Comparison of ENCODE assay signal across 8 cellular contexts in genomic region chr1:156106624-156107488, GRCh38. TPM values are rescaled to one million over a fixed set of nuclear protein-coding genes. Genes with fewer than 3 reads are reported as not detected.
DNase-seq lines count a peak whose midpoint lies in the region; ATAC-seq, FAIRE-seq and TF ChIP-seq lines count a peak whose summit lies in the region.

No MANE protein-coding gene starts in this region.

- intact Hi-C loops in ascending aorta (cut with DNase I) (loop anchor here (1.0 kb wide), 1 partner anchor 7 kb away; the partner anchor contains the start of gene LMNA), stomach (cut with DNase I; ENCODE audit: low total_unique reads) (no loop called here)

- no peaks in the 10 kb centered on the region for H3K9me1 ChIP-seq in keratinocyte (ENCODE audit: control insufficient read depth, extremely low read depth, insufficient read depth, low read length)

- DNase-seq in COLO668 (lab: John Stamatoyannopoulos, UW; ENCODE audit: unreplicated experiment) (peak; percentile 46), ascending aorta (ENCODE audit: low spot score in 2 of 2) (peak in 1 of 2 donors; percentile 80), keratinocyte (ENCODE audit: low read depth, low spot score) (no peak), stomach (no peak), SW 1271 (lab: John Stamatoyannopoulos, UW) (no peak)

- H2AFZ ChIP-seq in keratinocyte (ENCODE audit: control insufficient read depth, low read length): peak overlapping the region; percentile 78

- ATAC-seq in HG03558 (IDR thresholded peaks at IDR 0.05; ENCODE audit: extremely low read depth, unreplicated experiment) (peak; percentile 18), GM21360 (IDR thresholded peaks at IDR 0.05; ENCODE audit: unreplicated experiment) (no peak), HG03342 (IDR thresholded peaks at IDR 0.05; ENCODE audit: unreplicated experiment) (no peak)

- H3K9me3 ChIP-seq in ascending aorta (no peaks in the 10 kb centered on the region), keratinocyte (ENCODE audit: control insufficient read depth, low read depth, low read length) (no peaks in the 10 kb centered on the region), stomach (no peaks in the 10 kb centered on the region)

- TF ChIP-seq CTCF in ascending aorta (IDR thresholded peaks at IDR 0.05): no peak
- TF ChIP-seq CTCF in keratinocyte (optimal IDR thresholded peaks at IDR 0.05 in 1 of 3, IDR thresholded peaks at IDR 0.05 in 1 of 3, conservative IDR thresholded peaks at IDR 0.05 in 1 of 3; ENCODE audit: extremely low read depth in 1 of 3, insufficient read depth in 2 of 3, low read length in 3 of 3): no peak
- no peak for TF ChIP-seq CTCF in stomach (IDR thresholded peaks at IDR 0.05)

- peaks cover 38 to 53% of the 10 kb centered on the region in 2 donors for H3K4me1 ChIP-seq in ascending aorta
- H3K4me1 ChIP-seq in keratinocyte (ENCODE audit: control insufficient read depth, extremely low read depth, insufficient read depth, low read length): peaks cover 50% of the 10 kb centered on the region
- H3K4me1 ChIP-seq in stomach: peaks cover 40 to 71% (median 56%) of the 10 kb centered on the region in 4 donors

- peak overlapping the region; percentile 39 to 57 for H3K4me3 ChIP-seq in ascending aorta
- no peak overlapping the region for H3K4me3 ChIP-seq in keratinocyte (ENCODE audit: control insufficient read depth in 2 of 3, extremely low read depth in 1 of 3, insufficient read depth in 2 of 3, low read depth in 1 of 3, low read length in 3 of 3)
- H3K4me3 ChIP-seq in stomach: peak overlapping the region; percentile 26 to 44 (median 38)

- no peaks in the 10 kb centered on the region for H3K36me3 ChIP-seq in ascending aorta
- H3K36me3 ChIP-seq in keratinocyte (ENCODE audit: control insufficient read depth in 2 of 2, extremely low read depth in 1 of 2, insufficient read depth in 2 of 2, low read length in 2 of 2): no peaks in the 10 kb centered on the region
- H3K36me3 ChIP-seq in stomach: no peaks in the 10 kb centered on the region

- H3K27ac ChIP-seq in ascending aorta: peak overlapping the region; percentile 95 to 96
- peak overlapping the region; percentile 93 for H3K27ac ChIP-seq in keratinocyte (ENCODE audit: control insufficient read depth, insufficient read depth, low read length)
- H3K27ac ChIP-seq in stomach: peak overlapping the region; percentile 90 to 96 (median 94)

- WGBS in stomach, 5 donors: 28 to 44% (median 38%) methylated on average over 10 to 14 of the region's 14 CpGs

- TF ChIP-seq EP300 in stomach (IDR thresholded peaks at IDR 0.05): no peak

- peak overlapping the region; percentile 58 for H3K4me2 ChIP-seq in keratinocyte (ENCODE audit: control insufficient read depth, extremely low read depth, insufficient read depth, low read depth, low read length)

- no peaks in the 10 kb centered on the region for H4K20me1 ChIP-seq in keratinocyte (ENCODE audit: control insufficient read depth, extremely low read depth, insufficient read depth, low read length)

- dilution Hi-C loops in keratinocyte (cut with MboI; ENCODE audit: extremely low pct_ligation_motif_present, low sequenced_read_pairs): no loop called here

- no peak for TF ChIP-seq POLR2A in stomach (IDR thresholded peaks at IDR 0.05)

- H3K27me3 ChIP-seq in ascending aorta (no peaks in the 10 kb centered on the region), keratinocyte (ENCODE audit: control insufficient read depth, extremely low read depth, insufficient read depth, low read length) (no peaks in the 10 kb centered on the region), stomach (no peaks in the 10 kb centered on the region)

- H3K79me2 ChIP-seq in keratinocyte (ENCODE audit: control insufficient read depth, insufficient read depth, low read length): peaks cover 2% of the 10 kb centered on the region

- peak overlapping the region; percentile 78 for H3K9ac ChIP-seq in keratinocyte (ENCODE audit: control insufficient read depth, extremely low read depth, insufficient read depth, low read length)

- FAIRE-seq in keratinocyte (lab: Jason Lieb, UNC): no peak

RNA-seq across cellular contexts. Expression of gene LMNA, which starts 7.7 kb away (rescaled TPM):
- total RNA-seq in ascending aorta (783 TPM), stomach (100 to 1,000 TPM in 4 of 5 donors, 10 to 100 TPM in 1; 53.1 to 630 (median 318) TPM)
- polyA plus RNA-seq in keratinocyte (368 to 551 TPM (median 444 TPM) in 3 replicates), stomach (100 to 1,000 TPM; 108 to 201 (median 132) TPM)
- 222 TPM for polyA plus RNA-seq in keratinocyte (2011; ENCODE audit: low read depth)
- 159 and 403 TPM in 2 replicates for polyA plus RNA-seq in keratinocyte (2011; cell fraction: cytosol; rRNA removed)
- polyA plus RNA-seq in keratinocyte (2011; cell fraction: nucleus; rRNA removed): 626 and 729 TPM in 2 replicates
- polyA plus RNA-seq in keratinocyte (2012; ENCODE audit: low replicate concordance): 224 and 699 TPM in 2 replicates
- polyA minus RNA-seq in keratinocyte: 328 to 615 TPM (median 504 TPM) in 3 replicates
- polyA minus RNA-seq in keratinocyte (2011; cell fraction: cytosol; rRNA and poly(A)+ RNA removed): 757 TPM
- 433 and 457 TPM in 2 replicates for polyA minus RNA-seq in keratinocyte (2011; cell fraction: nucleus; rRNA and poly(A)+ RNA removed)

RNA-seq across cellular contexts. Expression of gene MEX3A, which starts 24.6 kb away (rescaled TPM):
- total RNA-seq in ascending aorta: 1.3 TPM
- 1.1 to 2.0 TPM (median 1.5 TPM) in 3 replicates for polyA plus RNA-seq in keratinocyte
- 0.75 TPM for polyA plus RNA-seq in keratinocyte (2011; ENCODE audit: low read depth)
- polyA plus RNA-seq in keratinocyte (2011; cell fraction: cytosol; rRNA removed): 0.83 and 1.5 TPM in 2 replicates
- polyA plus RNA-seq in keratinocyte (2011; cell fraction: nucleus; rRNA removed): 2.9 and 4.1 TPM in 2 replicates
- 1.1 and 2.1 TPM in 2 replicates for polyA plus RNA-seq in keratinocyte (2012; ENCODE audit: low replicate concordance)
- polyA minus RNA-seq in keratinocyte: 1.1 to 4.3 TPM (median 1.7 TPM) in 3 replicates
- 0.96 TPM for polyA minus RNA-seq in keratinocyte (2011; cell fraction: cytosol; rRNA and poly(A)+ RNA removed)
- 2.6 and 3.1 TPM in 2 replicates for polyA minus RNA-seq in keratinocyte (2011; cell fraction: nucleus; rRNA and poly(A)+ RNA removed)
- total RNA-seq in stomach: 10 to 100 TPM in 1 of 5 donors, 1 to 10 TPM in 2, not detected in 2; 1.5 to 11.0 (median 1.6) TPM
- polyA plus RNA-seq in stomach: 1 to 10 TPM in 1 of 3 donors, under 1 TPM in 1, not detected in 1; 0.25 to 1.1 TPM

RNA-seq across cellular contexts. Expression of gene RAB25, which starts 45.9 kb away (rescaled TPM):
- total RNA-seq in ascending aorta: not detected
- 93.4 to 159 TPM (median 106 TPM) in 3 replicates for polyA plus RNA-seq in keratinocyte
- 155 TPM for polyA plus RNA-seq in keratinocyte (2011; ENCODE audit: low read depth)
- 168 and 189 TPM in 2 replicates for polyA plus RNA-seq in keratinocyte (2011; cell fraction: cytosol; rRNA removed)
- 94.5 and 106 TPM in 2 replicates for polyA plus RNA-seq in keratinocyte (2011; cell fraction: nucleus; rRNA removed)
- polyA plus RNA-seq in keratinocyte (2012; ENCODE audit: low replicate concordance): 85.5 and 278 TPM in 2 replicates
- 118 to 203 TPM (median 128 TPM) in 3 replicates for polyA minus RNA-seq in keratinocyte
- polyA minus RNA-seq in keratinocyte (2011; cell fraction: cytosol; rRNA and poly(A)+ RNA removed): 96.3 TPM
- polyA minus RNA-seq in keratinocyte (2011; cell fraction: nucleus; rRNA and poly(A)+ RNA removed): 26.8 and 30.1 TPM in 2 replicates
- total RNA-seq in stomach: 100 to 1,000 TPM in 3 of 5 donors, 10 to 100 TPM in 2; 36.7 to 249 (median 216) TPM
- 100 to 1,000 TPM; 126 to 267 (median 168) TPM for polyA plus RNA-seq in stomach

RNA-seq across cellular contexts. Expression of gene SEMA4A, which starts 46.5 kb away (rescaled TPM):
- total RNA-seq in ascending aorta (0.64 TPM), stomach (10 to 100 TPM in 2 of 5 donors, 1 to 10 TPM in 3; 2.6 to 23.3 (median 8.5) TPM)
- polyA plus RNA-seq in keratinocyte (5.7 to 11.0 TPM (median 7.9 TPM) in 3 replicates), stomach (10 to 100 TPM in 1 of 3 donors, 1 to 10 TPM in 2; 4.1 to 13.9 (median 4.7) TPM)
- 2.6 TPM for polyA plus RNA-seq in keratinocyte (2011; ENCODE audit: low read depth)
- polyA plus RNA-seq in keratinocyte (2011; cell fraction: cytosol; rRNA removed): 6.8 and 8.9 TPM in 2 replicates
- 8.0 and 11.0 TPM in 2 replicates for polyA plus RNA-seq in keratinocyte (2011; cell fraction: nucleus; rRNA removed)
- polyA plus RNA-seq in keratinocyte (2012; ENCODE audit: low replicate concordance): 9.5 and 9.9 TPM in 2 replicates
- 12.9 to 22.9 TPM (median 13.7 TPM) in 3 replicates for polyA minus RNA-seq in keratinocyte
- polyA minus RNA-seq in keratinocyte (2011; cell fraction: cytosol; rRNA and poly(A)+ RNA removed): 6.1 TPM
- 5.4 and 10.0 TPM in 2 replicates for polyA minus RNA-seq in keratinocyte (2011; cell fraction: nucleus; rRNA and poly(A)+ RNA removed)

RNA-seq across cellular contexts. Expression of gene LAMTOR2, which starts 52.3 kb away (rescaled TPM):
- total RNA-seq in ascending aorta (43.9 TPM), stomach (10 to 100 TPM in 3 of 5 donors, 1 to 10 TPM in 1, not detected in 1; 7.0 to 40.6 (median 21.4) TPM)
- polyA plus RNA-seq in keratinocyte (67.5 to 98.0 TPM (median 96.0 TPM) in 3 replicates), stomach (100 to 1,000 TPM; 123 to 170 (median 158) TPM)
- 205 TPM for polyA plus RNA-seq in keratinocyte (2011; ENCODE audit: low read depth)
- 88.2 and 157 TPM in 2 replicates for polyA plus RNA-seq in keratinocyte (2011; cell fraction: cytosol; rRNA removed)
- 34.3 and 43.3 TPM in 2 replicates for polyA plus RNA-seq in keratinocyte (2011; cell fraction: nucleus; rRNA removed)
- polyA plus RNA-seq in keratinocyte (2012; ENCODE audit: low replicate concordance): 96.1 and 119 TPM in 2 replicates
- polyA minus RNA-seq in keratinocyte: 37.0 to 68.3 TPM (median 56.5 TPM) in 3 replicates
- 30.1 TPM for polyA minus RNA-seq in keratinocyte (2011; cell fraction: cytosol; rRNA and poly(A)+ RNA removed)
- polyA minus RNA-seq in keratinocyte (2011; cell fraction: nucleus; rRNA and poly(A)+ RNA removed): 11.8 and 14.7 TPM in 2 replicates

Comparison
In these comparisons a context has a peak if more than half of its experiments do, and no peak if none do; other contexts are left out.
1. H3K4me3 ChIP-seq: peak in ascending aorta (2 of 2) and stomach (4 of 4); none in keratinocyte (0 of 3).
2. RNA of gene RAB25, which starts 45.9 kb away (total RNA-seq): 36.7 to 249 TPM in stomach; not detected in ascending aorta (single experiment); every median in the first group is over 10 times any median in the second.
3. Peak in every context shown above with its lines, with median percentiles within 50 percentile points of each other: H3K27ac ChIP-seq.